Comparison of ENCODE assay signal across 1 cellular context in the genomic region with DNA sequence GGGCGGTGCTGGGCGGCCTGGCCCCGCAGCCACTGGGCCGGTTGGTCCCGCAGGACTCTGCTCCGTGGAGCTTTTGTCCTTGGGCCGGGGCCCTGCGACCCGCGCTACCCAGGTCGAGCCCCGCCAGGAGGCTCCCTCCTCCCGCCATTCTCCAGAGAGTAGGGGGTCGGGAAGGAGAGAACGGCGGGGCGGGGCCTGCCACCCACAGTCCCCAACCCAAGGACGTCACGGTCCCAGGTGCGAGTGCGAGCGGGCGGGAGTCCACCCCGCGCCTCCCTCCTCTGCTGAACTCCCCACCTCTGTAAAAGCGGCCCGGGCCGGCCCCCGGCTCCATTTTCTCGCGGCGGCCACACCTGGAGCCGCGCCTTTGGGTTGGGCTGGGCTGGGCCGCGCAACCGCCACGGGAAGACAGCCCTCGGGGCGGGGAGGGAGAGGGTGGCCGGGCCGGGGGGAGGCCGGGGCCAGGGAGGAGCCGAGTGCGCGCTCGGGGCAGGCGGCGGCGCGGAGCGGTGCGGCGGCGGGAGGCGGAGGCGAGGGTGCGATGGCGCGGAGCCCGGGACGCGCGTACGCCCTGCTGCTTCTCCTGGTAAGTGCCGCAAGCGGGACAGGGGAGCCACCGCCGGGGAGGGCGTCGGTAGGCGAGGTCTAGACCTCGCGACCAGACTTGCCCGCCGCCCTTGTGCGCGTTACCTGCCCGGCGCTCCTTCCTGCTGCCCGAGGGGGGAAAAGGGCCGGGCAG.
A peak's percentile ranks its signal among the peaks of the same experiment; 100 is the strongest.
TF ChIP-seq lines count a peak whose summit lies in the region.

A gene (plus strand): TSS at position 467 of the 739 bp plus-strand sequence. CDS start 75 bp downstream, at position 542.

TF ChIP-seq in HepG2, 621 proteins besides CTCF, POLR2A, EP300 and RAD21 (continued from another document and continues in another):
- TF ChIP-seq, protein P1, sequence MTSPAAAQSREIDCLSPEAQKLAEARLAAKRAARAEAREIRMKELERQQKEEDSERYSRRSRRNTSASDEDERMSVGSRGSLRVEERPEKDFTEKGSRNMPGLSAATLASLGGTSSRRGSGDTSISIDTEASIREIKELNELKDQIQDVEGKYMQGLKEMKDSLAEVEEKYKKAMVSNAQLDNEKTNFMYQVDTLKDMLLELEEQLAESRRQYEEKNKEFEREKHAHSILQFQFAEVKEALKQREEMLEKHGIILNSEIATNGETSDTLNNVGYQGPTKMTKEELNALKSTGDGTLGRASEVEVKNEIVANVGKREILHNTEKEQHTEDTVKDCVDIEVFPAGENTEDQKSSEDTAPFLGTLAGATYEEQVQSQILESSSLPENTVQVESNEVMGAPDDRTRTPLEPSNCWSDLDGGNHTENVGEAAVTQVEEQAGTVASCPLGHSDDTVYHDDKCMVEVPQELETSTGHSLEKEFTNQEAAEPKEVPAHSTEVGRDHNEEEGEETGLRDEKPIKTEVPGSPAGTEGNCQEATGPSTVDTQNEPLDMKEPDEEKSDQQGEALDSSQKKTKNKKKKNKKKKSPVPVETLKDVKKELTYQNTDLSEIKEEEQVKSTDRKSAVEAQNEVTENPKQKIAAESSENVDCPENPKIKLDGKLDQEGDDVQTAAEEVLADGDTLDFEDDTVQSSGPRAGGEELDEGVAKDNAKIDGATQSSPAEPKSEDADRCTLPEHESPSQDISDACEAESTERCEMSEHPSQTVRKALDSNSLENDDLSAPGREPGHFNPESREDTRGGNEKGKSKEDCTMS (CRISPR knock-in tag; conservative IDR thresholded peaks at IDR 0.05), result no peak
- peak; percentile 22; the same call in 1 of the 2 replicates for TF ChIP-seq TBX3 (IDR thresholded peaks at IDR 0.05; ENCODE audit: borderline replicate concordance)
- TF ChIP-seq SMARCE1 (IDR thresholded peaks at IDR 0.05; ENCODE audit: borderline replicate concordance), result no peak
- TF ChIP-seq, protein P2, sequence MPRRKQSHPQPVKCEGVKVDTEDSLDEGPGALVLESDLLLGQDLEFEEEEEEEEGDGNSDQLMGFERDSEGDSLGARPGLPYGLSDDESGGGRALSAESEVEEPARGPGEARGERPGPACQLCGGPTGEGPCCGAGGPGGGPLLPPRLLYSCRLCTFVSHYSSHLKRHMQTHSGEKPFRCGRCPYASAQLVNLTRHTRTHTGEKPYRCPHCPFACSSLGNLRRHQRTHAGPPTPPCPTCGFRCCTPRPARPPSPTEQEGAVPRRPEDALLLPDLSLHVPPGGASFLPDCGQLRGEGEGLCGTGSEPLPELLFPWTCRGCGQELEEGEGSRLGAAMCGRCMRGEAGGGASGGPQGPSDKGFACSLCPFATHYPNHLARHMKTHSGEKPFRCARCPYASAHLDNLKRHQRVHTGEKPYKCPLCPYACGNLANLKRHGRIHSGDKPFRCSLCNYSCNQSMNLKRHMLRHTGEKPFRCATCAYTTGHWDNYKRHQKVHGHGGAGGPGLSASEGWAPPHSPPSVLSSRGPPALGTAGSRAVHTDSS (CRISPR knock-in tag; conservative IDR thresholded peaks at IDR 0.05), result no peak
- TF ChIP-seq, protein P3, sequence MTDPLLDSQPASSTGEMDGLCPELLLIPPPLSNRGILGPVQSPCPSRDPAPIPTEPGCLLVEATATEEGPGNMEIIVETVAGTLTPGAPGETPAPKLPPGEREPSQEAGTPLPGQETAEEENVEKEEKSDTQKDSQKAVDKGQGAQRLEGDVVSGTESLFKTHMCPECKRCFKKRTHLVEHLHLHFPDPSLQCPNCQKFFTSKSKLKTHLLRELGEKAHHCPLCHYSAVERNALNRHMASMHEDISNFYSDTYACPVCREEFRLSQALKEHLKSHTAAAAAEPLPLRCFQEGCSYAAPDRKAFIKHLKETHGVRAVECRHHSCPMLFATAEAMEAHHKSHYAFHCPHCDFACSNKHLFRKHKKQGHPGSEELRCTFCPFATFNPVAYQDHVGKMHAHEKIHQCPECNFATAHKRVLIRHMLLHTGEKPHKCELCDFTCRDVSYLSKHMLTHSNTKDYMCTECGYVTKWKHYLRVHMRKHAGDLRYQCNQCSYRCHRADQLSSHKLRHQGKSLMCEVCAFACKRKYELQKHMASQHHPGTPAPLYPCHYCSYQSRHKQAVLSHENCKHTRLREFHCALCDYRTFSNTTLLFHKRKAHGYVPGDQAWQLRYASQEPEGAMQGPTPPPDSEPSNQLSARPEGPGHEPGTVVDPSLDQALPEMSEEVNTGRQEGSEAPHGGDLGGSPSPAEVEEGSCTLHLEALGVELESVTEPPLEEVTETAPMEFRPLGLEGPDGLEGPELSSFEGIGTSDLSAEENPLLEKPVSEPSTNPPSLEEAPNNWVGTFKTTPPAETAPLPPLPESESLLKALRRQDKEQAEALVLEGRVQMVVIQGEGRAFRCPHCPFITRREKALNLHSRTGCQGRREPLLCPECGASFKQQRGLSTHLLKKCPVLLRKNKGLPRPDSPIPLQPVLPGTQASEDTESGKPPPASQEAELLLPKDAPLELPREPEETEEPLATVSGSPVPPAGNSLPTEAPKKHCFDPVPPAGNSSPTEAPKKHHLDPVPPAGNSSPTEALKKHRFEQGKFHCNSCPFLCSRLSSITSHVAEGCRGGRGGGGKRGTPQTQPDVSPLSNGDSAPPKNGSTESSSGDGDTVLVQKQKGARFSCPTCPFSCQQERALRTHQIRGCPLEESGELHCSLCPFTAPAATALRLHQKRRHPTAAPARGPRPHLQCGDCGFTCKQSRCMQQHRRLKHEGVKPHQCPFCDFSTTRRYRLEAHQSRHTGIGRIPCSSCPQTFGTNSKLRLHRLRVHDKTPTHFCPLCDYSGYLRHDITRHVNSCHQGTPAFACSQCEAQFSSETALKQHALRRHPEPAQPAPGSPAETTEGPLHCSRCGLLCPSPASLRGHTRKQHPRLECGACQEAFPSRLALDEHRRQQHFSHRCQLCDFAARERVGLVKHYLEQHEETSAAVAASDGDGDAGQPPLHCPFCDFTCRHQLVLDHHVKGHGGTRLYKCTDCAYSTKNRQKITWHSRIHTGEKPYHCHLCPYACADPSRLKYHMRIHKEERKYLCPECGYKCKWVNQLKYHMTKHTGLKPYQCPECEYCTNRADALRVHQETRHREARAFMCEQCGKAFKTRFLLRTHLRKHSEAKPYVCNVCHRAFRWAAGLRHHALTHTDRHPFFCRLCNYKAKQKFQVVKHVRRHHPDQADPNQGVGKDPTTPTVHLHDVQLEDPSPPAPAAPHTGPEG (CRISPR knock-in tag; IDR thresholded peaks at IDR 0.05), result no peak
- TF ChIP-seq ZNF501 (CRISPR knock-in tag; IDR thresholded peaks at IDR 0.05), result peak; percentile 25; the same call in 1 of the 2 replicates
- TF ChIP-seq ZNF552 (CRISPR knock-in tag; IDR thresholded peaks at IDR 0.05; ENCODE audit: borderline replicate concordance), result no peak
- no peak for TF ChIP-seq HMG20A (CRISPR knock-in tag; IDR thresholded peaks at IDR 0.05; ENCODE audit: borderline replicate concordance)
- no peak for TF ChIP-seq ZNF343 (CRISPR knock-in tag; IDR thresholded peaks at IDR 0.05)
- TF ChIP-seq ZNF670 (CRISPR knock-in tag; IDR thresholded peaks at IDR 0.05; ENCODE audit: borderline replicate concordance), result 0 out of 2 replicates have a peak, but pooled peaks have one; percentile 68
- no peak; the same call in 2 of the 3 replicates for TF ChIP-seq MXI1 (IDR thresholded peaks at IDR 0.05; ENCODE audit: borderline replicate concordance, low read depth, low read length)
- TF ChIP-seq TARDBP (CRISPR knock-in tag; IDR thresholded peaks at IDR 0.05), result peak; percentile 10; the same call in 1 of the 2 replicates
- no peak for TF ChIP-seq PAF1 (CRISPR knock-in tag; IDR thresholded peaks at IDR 0.05)
- no peak for TF ChIP-seq ZNF496 (CRISPR knock-in tag; IDR thresholded peaks at IDR 0.05; ENCODE audit: insufficient replicate concordance)
- TF ChIP-seq HOXA3 (CRISPR knock-in tag; IDR thresholded peaks at IDR 0.05), result peak; percentile 7; the same call in 1 of the 2 replicates
- TF ChIP-seq ZNF572 (CRISPR knock-in tag; IDR thresholded peaks at IDR 0.05), result peak; percentile 39; the same call in 1 of the 2 replicates
- TF ChIP-seq, protein P4, sequence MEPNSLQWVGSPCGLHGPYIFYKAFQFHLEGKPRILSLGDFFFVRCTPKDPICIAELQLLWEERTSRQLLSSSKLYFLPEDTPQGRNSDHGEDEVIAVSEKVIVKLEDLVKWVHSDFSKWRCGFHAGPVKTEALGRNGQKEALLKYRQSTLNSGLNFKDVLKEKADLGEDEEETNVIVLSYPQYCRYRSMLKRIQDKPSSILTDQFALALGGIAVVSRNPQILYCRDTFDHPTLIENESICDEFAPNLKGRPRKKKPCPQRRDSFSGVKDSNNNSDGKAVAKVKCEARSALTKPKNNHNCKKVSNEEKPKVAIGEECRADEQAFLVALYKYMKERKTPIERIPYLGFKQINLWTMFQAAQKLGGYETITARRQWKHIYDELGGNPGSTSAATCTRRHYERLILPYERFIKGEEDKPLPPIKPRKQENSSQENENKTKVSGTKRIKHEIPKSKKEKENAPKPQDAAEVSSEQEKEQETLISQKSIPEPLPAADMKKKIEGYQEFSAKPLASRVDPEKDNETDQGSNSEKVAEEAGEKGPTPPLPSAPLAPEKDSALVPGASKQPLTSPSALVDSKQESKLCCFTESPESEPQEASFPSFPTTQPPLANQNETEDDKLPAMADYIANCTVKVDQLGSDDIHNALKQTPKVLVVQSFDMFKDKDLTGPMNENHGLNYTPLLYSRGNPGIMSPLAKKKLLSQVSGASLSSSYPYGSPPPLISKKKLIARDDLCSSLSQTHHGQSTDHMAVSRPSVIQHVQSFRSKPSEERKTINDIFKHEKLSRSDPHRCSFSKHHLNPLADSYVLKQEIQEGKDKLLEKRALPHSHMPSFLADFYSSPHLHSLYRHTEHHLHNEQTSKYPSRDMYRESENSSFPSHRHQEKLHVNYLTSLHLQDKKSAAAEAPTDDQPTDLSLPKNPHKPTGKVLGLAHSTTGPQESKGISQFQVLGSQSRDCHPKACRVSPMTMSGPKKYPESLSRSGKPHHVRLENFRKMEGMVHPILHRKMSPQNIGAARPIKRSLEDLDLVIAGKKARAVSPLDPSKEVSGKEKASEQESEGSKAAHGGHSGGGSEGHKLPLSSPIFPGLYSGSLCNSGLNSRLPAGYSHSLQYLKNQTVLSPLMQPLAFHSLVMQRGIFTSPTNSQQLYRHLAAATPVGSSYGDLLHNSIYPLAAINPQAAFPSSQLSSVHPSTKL (CRISPR knock-in tag; IDR thresholded peaks at IDR 0.05), result peak; percentile 48; the same call in 1 of the 2 replicates
- no peak for TF ChIP-seq NONO (IDR thresholded peaks at IDR 0.05)
- peak; percentile 60 for TF ChIP-seq NONO (CRISPR knock-in tag; conservative IDR thresholded peaks at IDR 0.05)
- TF ChIP-seq, protein P5, sequence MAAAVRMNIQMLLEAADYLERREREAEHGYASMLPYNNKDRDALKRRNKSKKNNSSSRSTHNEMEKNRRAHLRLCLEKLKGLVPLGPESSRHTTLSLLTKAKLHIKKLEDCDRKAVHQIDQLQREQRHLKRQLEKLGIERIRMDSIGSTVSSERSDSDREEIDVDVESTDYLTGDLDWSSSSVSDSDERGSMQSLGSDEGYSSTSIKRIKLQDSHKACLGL (CRISPR knock-in tag; IDR thresholded peaks at IDR 0.05), result peak; percentile 19
- TF ChIP-seq, protein P6, sequence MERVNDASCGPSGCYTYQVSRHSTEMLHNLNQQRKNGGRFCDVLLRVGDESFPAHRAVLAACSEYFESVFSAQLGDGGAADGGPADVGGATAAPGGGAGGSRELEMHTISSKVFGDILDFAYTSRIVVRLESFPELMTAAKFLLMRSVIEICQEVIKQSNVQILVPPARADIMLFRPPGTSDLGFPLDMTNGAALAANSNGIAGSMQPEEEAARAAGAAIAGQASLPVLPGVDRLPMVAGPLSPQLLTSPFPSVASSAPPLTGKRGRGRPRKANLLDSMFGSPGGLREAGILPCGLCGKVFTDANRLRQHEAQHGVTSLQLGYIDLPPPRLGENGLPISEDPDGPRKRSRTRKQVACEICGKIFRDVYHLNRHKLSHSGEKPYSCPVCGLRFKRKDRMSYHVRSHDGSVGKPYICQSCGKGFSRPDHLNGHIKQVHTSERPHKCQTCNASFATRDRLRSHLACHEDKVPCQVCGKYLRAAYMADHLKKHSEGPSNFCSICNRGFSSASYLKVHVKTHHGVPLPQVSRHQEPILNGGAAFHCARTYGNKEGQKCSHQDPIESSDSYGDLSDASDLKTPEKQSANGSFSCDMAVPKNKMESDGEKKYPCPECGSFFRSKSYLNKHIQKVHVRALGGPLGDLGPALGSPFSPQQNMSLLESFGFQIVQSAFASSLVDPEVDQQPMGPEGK (CRISPR knock-in tag; IDR thresholded peaks at IDR 0.05), result peak; percentile 33; the same call in 1 of the 2 replicates
- TF ChIP-seq ZIK1 (CRISPR knock-in tag; IDR thresholded peaks at IDR 0.05; ENCODE audit: borderline replicate concordance, low read depth), result no peak; the same call in 1 of the 2 replicates
- 0 out of 2 replicates have a peak, but pooled peaks have one; percentile 39 for TF ChIP-seq KDM5B (CRISPR knock-in tag; IDR thresholded peaks at IDR 0.05; ENCODE audit: borderline replicate concordance)
- TF ChIP-seq, protein P7, sequence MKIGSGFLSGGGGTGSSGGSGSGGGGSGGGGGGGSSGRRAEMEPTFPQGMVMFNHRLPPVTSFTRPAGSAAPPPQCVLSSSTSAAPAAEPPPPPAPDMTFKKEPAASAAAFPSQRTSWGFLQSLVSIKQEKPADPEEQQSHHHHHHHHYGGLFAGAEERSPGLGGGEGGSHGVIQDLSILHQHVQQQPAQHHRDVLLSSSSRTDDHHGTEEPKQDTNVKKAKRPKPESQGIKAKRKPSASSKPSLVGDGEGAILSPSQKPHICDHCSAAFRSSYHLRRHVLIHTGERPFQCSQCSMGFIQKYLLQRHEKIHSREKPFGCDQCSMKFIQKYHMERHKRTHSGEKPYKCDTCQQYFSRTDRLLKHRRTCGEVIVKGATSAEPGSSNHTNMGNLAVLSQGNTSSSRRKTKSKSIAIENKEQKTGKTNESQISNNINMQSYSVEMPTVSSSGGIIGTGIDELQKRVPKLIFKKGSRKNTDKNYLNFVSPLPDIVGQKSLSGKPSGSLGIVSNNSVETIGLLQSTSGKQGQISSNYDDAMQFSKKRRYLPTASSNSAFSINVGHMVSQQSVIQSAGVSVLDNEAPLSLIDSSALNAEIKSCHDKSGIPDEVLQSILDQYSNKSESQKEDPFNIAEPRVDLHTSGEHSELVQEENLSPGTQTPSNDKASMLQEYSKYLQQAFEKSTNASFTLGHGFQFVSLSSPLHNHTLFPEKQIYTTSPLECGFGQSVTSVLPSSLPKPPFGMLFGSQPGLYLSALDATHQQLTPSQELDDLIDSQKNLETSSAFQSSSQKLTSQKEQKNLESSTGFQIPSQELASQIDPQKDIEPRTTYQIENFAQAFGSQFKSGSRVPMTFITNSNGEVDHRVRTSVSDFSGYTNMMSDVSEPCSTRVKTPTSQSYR (CRISPR knock-in tag; IDR thresholded peaks at IDR 0.05; ENCODE audit: borderline replicate concordance), result peak; percentile 1; the same call in 1 of the 2 replicates
- TF ChIP-seq ZNF550 (CRISPR knock-in tag; IDR thresholded peaks at IDR 0.05; ENCODE audit: borderline replicate concordance), result no peak
- no peak for TF ChIP-seq ZNF660 (CRISPR knock-in tag; IDR thresholded peaks at IDR 0.05; ENCODE audit: borderline replicate concordance, low read depth)
- TF ChIP-seq TBL1XR1 (IDR thresholded peaks at IDR 0.05; ENCODE audit: borderline replicate concordance, low read length, partially characterized antibody), result no peak
- no peak for TF ChIP-seq RELA (CRISPR knock-in tag; IDR thresholded peaks at IDR 0.05)
- TF ChIP-seq ZSCAN20 (CRISPR knock-in tag; IDR thresholded peaks at IDR 0.05; ENCODE audit: borderline replicate concordance), result peak; percentile 14; the same call in 1 of the 2 replicates
- TF ChIP-seq, protein P8, sequence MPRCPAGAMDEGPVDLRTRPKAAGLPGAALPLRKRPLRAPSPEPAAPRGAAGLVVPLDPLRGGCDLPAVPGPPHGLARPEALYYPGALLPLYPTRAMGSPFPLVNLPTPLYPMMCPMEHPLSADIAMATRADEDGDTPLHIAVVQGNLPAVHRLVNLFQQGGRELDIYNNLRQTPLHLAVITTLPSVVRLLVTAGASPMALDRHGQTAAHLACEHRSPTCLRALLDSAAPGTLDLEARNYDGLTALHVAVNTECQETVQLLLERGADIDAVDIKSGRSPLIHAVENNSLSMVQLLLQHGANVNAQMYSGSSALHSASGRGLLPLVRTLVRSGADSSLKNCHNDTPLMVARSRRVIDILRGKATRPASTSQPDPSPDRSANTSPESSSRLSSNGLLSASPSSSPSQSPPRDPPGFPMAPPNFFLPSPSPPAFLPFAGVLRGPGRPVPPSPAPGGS (CRISPR knock-in tag; IDR thresholded peaks at IDR 0.05), result peak; percentile 87; the same call in 1 of the 2 replicates
